8 cellular contexts compared by ENCODE assay signal in genomic region chr11:64971421-64972233, GRCh38. TPM values are rescaled to one million over a fixed set of nuclear protein-coding genes. Genes with fewer than 3 reads are reported as not detected.
DNase-seq lines count a peak whose midpoint lies in the region; ATAC-seq and TF ChIP-seq lines count a peak whose summit lies in the region.

Gene MAJIN (minus strand): TSS chr11:64972108. CDS start chr11:64959405, 12,703 bp downstream.

- no peaks in the 10 kb centered on the region for H3K79me2 ChIP-seq in hepatocyte

- H3K9me3 Mint-ChIP-seq in Calu3 (ENCODE audit: low read depth, unreplicated experiment): no peaks in the 10 kb centered on the region

- H3K4me1 ChIP-seq in hepatocyte (ENCODE audit: insufficient read depth) (no peaks in the 10 kb centered on the region), skeletal muscle satellite cell (ENCODE audit: control insufficient read depth, insufficient read depth, low read length) (peaks cover 8% of the 10 kb centered on the region), SJCRH30 (no peaks in the 10 kb centered on the region)

- H3K4me3 ChIP-seq in astrocyte of the cerebellum (ENCODE audit: low read depth, low read length) (peak within 1 kb of the TSS; percentile 24), hepatocyte (no peak within 1 kb of the TSS), skeletal muscle satellite cell (ENCODE audit: low read length) (peak within 1 kb of the TSS; percentile 62), SJCRH30 (no peak within 1 kb of the TSS)

- no peak within 1 kb of the TSS for H2AFZ ChIP-seq in hepatocyte

- no peaks in the 10 kb centered on the region for H3K9me2 ChIP-seq in hepatocyte (replicated peaks; ENCODE audit: insufficient read depth)

- CTCF ChIA-PET in Calu3 (lab: Charles Lee): interaction anchor here (0.7 to 1.9 kb wide), 3 partner anchors 13 to 125 kb away, joined by 3 to 4 read pairs (median 3); partner anchors contain the start of gene BATF2

- H3K4me2 ChIP-seq in hepatocyte: no peak within 1 kb of the TSS
- peak within 1 kb of the TSS; percentile 77 for H3K4me2 ChIP-seq in skeletal muscle satellite cell (ENCODE audit: low read length)

- intact Hi-C loops in Calu3 (cut with micrococcal nuclease; ENCODE audit: unreplicated experiment): no loop called here

- H3K4me1 Mint-ChIP-seq in Calu3 (ENCODE audit: low read depth, unreplicated experiment): peaks cover 15% of the 10 kb centered on the region

- H3K9me3 ChIP-seq in hepatocyte (ENCODE audit: low read depth) (no peaks in the 10 kb centered on the region), skeletal muscle satellite cell (replicated peaks; ENCODE audit: low read length) (no peaks in the 10 kb centered on the region), SJCRH30 (replicated peaks) (no peaks in the 10 kb centered on the region)

- H3K27me3 ChIP-seq in hepatocyte (no peaks in the 10 kb centered on the region), skeletal muscle satellite cell (ENCODE audit: control insufficient read depth, insufficient read depth, low read length) (no peaks in the 10 kb centered on the region), SJCRH30 (no peaks in the 10 kb centered on the region)

- DNase-seq in Calu3 (peak; percentile 62), T-helper 9 cell (peak; percentile 85), astrocyte of the cerebellum (ENCODE audit: low read depth) (peak; percentile 6), hepatocyte (ENCODE audit: low spot score) (peak; percentile 39), SJCRH30 (no peak), NCI-H2171 treated with DMSO at 0.1 percent for 48 hours (lab: John Stamatoyannopoulos, UW) (no peak)

- peak within 1 kb of the TSS; percentile 3 for H3K4me3 Mint-ChIP-seq in Calu3 (ENCODE audit: low read depth, unreplicated experiment)

- no peak for ATAC-seq in HG03280 (IDR thresholded peaks at IDR 0.05; ENCODE audit: unreplicated experiment)

- H3K9ac ChIP-seq in skeletal muscle satellite cell (ENCODE audit: low read depth, low read length): no peak within 1 kb of the TSS

- BruUV-seq in Calu3 (replicated peaks; lab: Mats Ljungman, UMichigan): no TSS peak

- no peaks in the 10 kb centered on the region for H3K27me3 Mint-ChIP-seq in Calu3 (ENCODE audit: unreplicated experiment)

- H3K27ac ChIP-seq in hepatocyte (no peak within 1 kb of the TSS), SJCRH30 (no peak within 1 kb of the TSS)

- TF ChIP-seq CTCF in Calu3 (IDR thresholded peaks at IDR 0.05; ENCODE audit: unreplicated experiment) (no peak), astrocyte of the cerebellum (IDR thresholded peaks at IDR 0.05; ENCODE audit: low read depth, low read length, missing control alignments) (no peak), hepatocyte (IDR thresholded peaks at IDR 0.05; ENCODE audit: poor library complexity) (no peak)

- 71% methylated on average over 58 of the region's 69 CpGs for WGBS in hepatocyte (ENCODE audit: low lambda C conversion rate, missing lambda C conversion rate)

- H3K36me3 Mint-ChIP-seq in Calu3 (ENCODE audit: insufficient read depth, unreplicated experiment): peaks cover 15% of the 10 kb centered on the region

- in situ Hi-C loops in astrocyte of the cerebellum (cut with HindIII; ENCODE audit: low sequenced_read_pairs): no loop called here

- peak within 1 kb of the TSS; percentile 68 for H3K27ac Mint-ChIP-seq in Calu3 (ENCODE audit: unreplicated experiment)

- no peaks in the 10 kb centered on the region for H4K20me1 ChIP-seq in hepatocyte (ENCODE audit: insufficient read depth, poor library complexity, severe bottlenecking)

- no peaks in the 10 kb centered on the region for H3K36me3 ChIP-seq in hepatocyte (replicated peaks; ENCODE audit: insufficient read depth, low read depth)
- H3K36me3 ChIP-seq in skeletal muscle satellite cell (ENCODE audit: insufficient read depth, low read length): no peaks in the 10 kb centered on the region
- H3K36me3 ChIP-seq in SJCRH30: no peaks in the 10 kb centered on the region

RNA-seq across cellular contexts. Expression of gene MAJIN, which starts in this region (rescaled TPM):
- total RNA-seq in Calu3 (2022) (0.56 TPM in 1 of 2 replicates, not detected in the other), hepatocyte (not detected in 2 replicates)
- polyA plus RNA-seq in hepatocyte: not detected in 2 replicates
- total RNA-seq in skeletal muscle satellite cell (2012; rRNA removed): not detected in 2 replicates
- total RNA-seq in SJCRH30 (2014; rRNA removed; shearing (Covaris generic)): not detected in 2 replicates

Comparison
In these comparisons a context has a peak if more than half of its experiments do, and no peak if none do; other contexts are left out.
1. Peak in DNase-seq in Calu3; RNA of the gene not detected or under 1 TPM.
2. Peak in DNase-seq in hepatocyte; RNA of the gene not detected or under 1 TPM.
3. DNase-seq: peak in T-helper 9 cell (single experiment) and astrocyte of the cerebellum (single experiment); none in SJCRH30 (0 of 2) and NCI-H2171 treated with DMSO at 0.1 percent for 48 hours (single experiment).
4. H3K4me3 ChIP-seq: peak in astrocyte of the cerebellum (single experiment) and skeletal muscle satellite cell (single experiment); none in hepatocyte (single experiment) and SJCRH30 (single experiment).